8 cellular contexts compared by ENCODE assay signal in the genomic region with DNA sequence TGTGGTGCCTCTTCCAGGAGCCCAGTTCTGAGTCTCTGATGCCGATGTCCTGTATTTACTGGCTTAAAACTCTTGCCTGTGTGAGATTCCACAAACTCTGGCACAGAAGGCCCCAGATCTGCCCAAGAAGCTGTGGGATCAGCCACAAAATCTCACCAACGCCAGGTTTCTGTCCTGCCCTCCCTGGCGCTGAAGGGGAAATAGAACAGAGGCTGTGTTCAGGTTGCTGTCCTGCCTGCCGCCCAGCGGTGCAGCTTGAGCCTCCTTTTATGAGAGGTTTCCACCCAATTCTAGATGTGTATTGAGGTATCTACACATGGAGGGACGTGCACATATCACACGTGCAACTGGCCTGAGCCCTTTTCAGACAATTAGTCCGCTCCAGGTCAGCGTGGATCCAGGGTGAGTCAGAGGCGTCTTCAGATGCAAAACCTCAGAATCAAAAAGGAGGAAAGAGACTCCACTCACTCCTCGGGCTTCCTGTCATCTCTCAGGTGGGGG. TPM values are rescaled to one million over a fixed set of nuclear protein-coding genes. Genes with fewer than 3 reads are reported as not detected.
DNase-seq lines count a peak whose midpoint lies in the region; ATAC-seq lines count a peak whose summit lies in the region.

No MANE protein-coding gene starts in this region.

- H3K9me3 Mint-ChIP-seq in activated CD8-positive, alpha-beta memory T cell treated with anti-CD3 and anti-CD28 coated beads, Interleukin-2, amount 10 ng/mL, durations not matched to agents 7 days and 5 days (ENCODE audit: low read depth) = no peaks in the 10 kb centered on the region
- no peaks in the 10 kb centered on the region for H3K9me3 Mint-ChIP-seq in activated CD8-positive, alpha-beta T cell treated with anti-CD3 and anti-CD28 coated beads, Interleukin-2, amount 10 ng/mL, durations not matched to agents 7 days and 5 days (ENCODE audit: insufficient read depth)

- peak overlapping the region; percentile 56 for H3K27ac Mint-ChIP-seq in activated CD8-positive, alpha-beta memory T cell treated with anti-CD3 and anti-CD28 coated beads, Interleukin-2, amount 10 ng/mL, durations not matched to agents 7 days and 5 days
- peak overlapping the region; percentile 58 for H3K27ac Mint-ChIP-seq in activated CD8-positive, alpha-beta T cell treated with anti-CD3 and anti-CD28 coated beads, Interleukin-2, amount 10 ng/mL, durations not matched to agents 7 days and 5 days

- H3K4me3 Mint-ChIP-seq in activated CD8-positive, alpha-beta memory T cell treated with anti-CD3 and anti-CD28 coated beads, Interleukin-2, amount 10 ng/mL, durations not matched to agents 7 days and 5 days = no peak overlapping the region
- peak overlapping the region; percentile 24 for H3K4me3 Mint-ChIP-seq in activated CD8-positive, alpha-beta T cell treated with anti-CD3 and anti-CD28 coated beads, Interleukin-2, amount 10 ng/mL, durations not matched to agents 7 days and 5 days

- ATAC-seq in activated CD8-positive, alpha-beta memory T cell treated with anti-CD3 and anti-CD28 coated beads, Interleukin-2, amount 10 ng/mL, durations not matched to agents 7 days and 5 days = no peak
- no peak for ATAC-seq in activated CD8-positive, alpha-beta T cell treated with anti-CD3 and anti-CD28 coated beads, Interleukin-2, amount 10 ng/mL, durations not matched to agents 7 days and 5 days
- no peak for ATAC-seq in HG03139 (IDR thresholded peaks at IDR 0.05; ENCODE audit: unreplicated experiment)

- H3K27me3 ChIP-seq in thymus (ENCODE audit: control insufficient read depth, insufficient read depth) = no peaks in the 10 kb centered on the region

- peaks cover 24% of the 10 kb centered on the region for H3K36me3 ChIP-seq in thymus (ENCODE audit: control insufficient read depth, insufficient read depth)

- DNase-seq in activated CD8-positive, alpha-beta memory T cell treated with anti-CD3 and anti-CD28 coated beads, Interleukin-2, amount 10 ng/mL, durations not matched to agents 7 days and 5 days = no peak
- no peak for DNase-seq in activated CD8-positive, alpha-beta memory T cell treated with anti-CD3 and anti-CD28 coated beads, Interleukin-2, amount 50 U/mL, for 4 hours
- DNase-seq in activated CD8-positive, alpha-beta T cell treated with anti-CD3 and anti-CD28 coated beads, Interleukin-2, amount 10 ng/mL, durations not matched to agents 7 days and 5 days = no peak
- DNase-seq in iris pigment epithelial cell (ENCODE audit: low read depth) = peak; percentile 80
- no peak for DNase-seq in COLO829 (ENCODE audit: low spot score)
- DNase-seq in SK-N-DZ (ENCODE audit: low spot score) = no peak

- H3K27ac ChIP-seq in thymus (ENCODE audit: low read depth) = peak overlapping the region; percentile 38

- H3K27me3 Mint-ChIP-seq in activated CD8-positive, alpha-beta memory T cell treated with anti-CD3 and anti-CD28 coated beads, Interleukin-2, amount 10 ng/mL, durations not matched to agents 7 days and 5 days = no peaks in the 10 kb centered on the region
- no peaks in the 10 kb centered on the region for H3K27me3 Mint-ChIP-seq in activated CD8-positive, alpha-beta T cell treated with anti-CD3 and anti-CD28 coated beads, Interleukin-2, amount 10 ng/mL, durations not matched to agents 7 days and 5 days (ENCODE audit: low read depth)

- CTCF ChIA-PET in activated CD8-positive, alpha-beta memory T cell treated with anti-CD3 and anti-CD28 coated beads, Interleukin-2, amount 10 ng/mL, durations not matched to agents 7 days and 5 days (lab: Charles Lee) = interaction anchor here (4.8 kb wide), 1 partner anchor 27 kb away, joined by 104 read pairs; no protein-coding TSS in a partner anchor
- CTCF ChIA-PET in activated CD8-positive, alpha-beta T cell treated with anti-CD3 and anti-CD28 coated beads, Interleukin-2, amount 10 ng/mL, durations not matched to agents 7 days and 5 days (lab: Charles Lee) = interaction anchor here (0.9 to 5.3 kb wide), 4 partner anchors 9 to 110 kb away, joined by 3 to 51 read pairs (median 3); partner anchors contain the start of gene TALDO1

- H3K4me1 ChIP-seq in thymus (ENCODE audit: control insufficient read depth, insufficient read depth, low read length) = peaks cover 19% of the 10 kb centered on the region

- H3K36me3 Mint-ChIP-seq in activated CD8-positive, alpha-beta memory T cell treated with anti-CD3 and anti-CD28 coated beads, Interleukin-2, amount 10 ng/mL, durations not matched to agents 7 days and 5 days = peaks cover 4% of the 10 kb centered on the region
- peaks cover 15% of the 10 kb centered on the region for H3K36me3 Mint-ChIP-seq in activated CD8-positive, alpha-beta T cell treated with anti-CD3 and anti-CD28 coated beads, Interleukin-2, amount 10 ng/mL, durations not matched to agents 7 days and 5 days (ENCODE audit: low read depth)

- H3K4me1 Mint-ChIP-seq in activated CD8-positive, alpha-beta memory T cell treated with anti-CD3 and anti-CD28 coated beads, Interleukin-2, amount 10 ng/mL, durations not matched to agents 7 days and 5 days = peaks cover 33% of the 10 kb centered on the region
- H3K4me1 Mint-ChIP-seq in activated CD8-positive, alpha-beta T cell treated with anti-CD3 and anti-CD28 coated beads, Interleukin-2, amount 10 ng/mL, durations not matched to agents 7 days and 5 days (ENCODE audit: low read depth) = peaks cover 37% of the 10 kb centered on the region

- WGBS in thymus = 83% methylated on average over 11 of the region's 11 CpGs

- no peak overlapping the region for H3K4me3 ChIP-seq in thymus (ENCODE audit: low read length)

- POLR2A ChIA-PET in activated CD8-positive, alpha-beta T cell treated with anti-CD3 and anti-CD28 coated beads, Interleukin-2, amount 10 ng/mL, durations not matched to agents 7 days and 5 days (lab: Charles Lee) = interaction anchor here (1.0 to 3.4 kb wide), 2 partner anchors 24 to 28 kb away, joined by 3 to 24 read pairs; no protein-coding TSS in a partner anchor

- no peaks in the 10 kb centered on the region for H3K9me3 ChIP-seq in thymus (ENCODE audit: control insufficient read depth)

RNA-seq across cellular contexts. Expression of gene TMEM80, which starts 2.2 kb away (rescaled TPM):
- total RNA-seq in activated CD8-positive, alpha-beta memory T cell treated with anti-CD3 and anti-CD28 coated beads, Interleukin-2, amount 10 ng/mL, durations not matched to agents 7 days and 5 days = 10 to 100 TPM; 23.5 to 26.0 TPM
- total RNA-seq in activated CD8-positive, alpha-beta T cell treated with anti-CD3 and anti-CD28 coated beads, Interleukin-2, amount 10 ng/mL, durations not matched to agents 7 days and 5 days = 10 to 100 TPM; 27.1 to 29.8 TPM
- polyA plus RNA-seq in thymus = 31.1 TPM
- polyA plus RNA-seq in SK-N-DZ (2014; cell fraction: cytosol; rRNA removed) = 50.3 and 67.8 TPM in 2 replicates
- polyA plus RNA-seq in SK-N-DZ (2014; cell fraction: nucleus; rRNA removed) = 58.6 and 64.8 TPM in 2 replicates

RNA-seq across cellular contexts. Expression of gene DEAF1, which starts 2.8 kb away (rescaled TPM):
- total RNA-seq in activated CD8-positive, alpha-beta memory T cell treated with anti-CD3 and anti-CD28 coated beads, Interleukin-2, amount 10 ng/mL, durations not matched to agents 7 days and 5 days = 10 to 100 TPM; 39.0 to 40.1 TPM
- 10 to 100 TPM; 34.1 to 36.7 TPM for total RNA-seq in activated CD8-positive, alpha-beta T cell treated with anti-CD3 and anti-CD28 coated beads, Interleukin-2, amount 10 ng/mL, durations not matched to agents 7 days and 5 days
- 27.2 TPM for polyA plus RNA-seq in thymus
- 64.2 and 98.1 TPM in 2 replicates for polyA plus RNA-seq in SK-N-DZ (2014; cell fraction: cytosol; rRNA removed)
- 49.5 and 51.8 TPM in 2 replicates for polyA plus RNA-seq in SK-N-DZ (2014; cell fraction: nucleus; rRNA removed)

RNA-seq across cellular contexts. Expression of gene EPS8L2, which starts 8.2 kb away (rescaled TPM):
- 10 to 100 TPM; 17.4 to 20.2 TPM for total RNA-seq in activated CD8-positive, alpha-beta memory T cell treated with anti-CD3 and anti-CD28 coated beads, Interleukin-2, amount 10 ng/mL, durations not matched to agents 7 days and 5 days
- 10 to 100 TPM; 13.9 to 15.0 TPM for total RNA-seq in activated CD8-positive, alpha-beta T cell treated with anti-CD3 and anti-CD28 coated beads, Interleukin-2, amount 10 ng/mL, durations not matched to agents 7 days and 5 days
- 28.8 TPM for polyA plus RNA-seq in thymus
- polyA plus RNA-seq in SK-N-DZ (2014; cell fraction: cytosol; rRNA removed) = 0.63 and 1.4 TPM in 2 replicates
- 1.3 and 1.7 TPM in 2 replicates for polyA plus RNA-seq in SK-N-DZ (2014; cell fraction: nucleus; rRNA removed)

RNA-seq across cellular contexts. Expression of gene TALDO1, which starts 49.4 kb away (rescaled TPM):
- total RNA-seq in activated CD8-positive, alpha-beta memory T cell treated with anti-CD3 and anti-CD28 coated beads, Interleukin-2, amount 10 ng/mL, durations not matched to agents 7 days and 5 days = 100 to 1,000 TPM; 249 to 293 TPM
- total RNA-seq in activated CD8-positive, alpha-beta T cell treated with anti-CD3 and anti-CD28 coated beads, Interleukin-2, amount 10 ng/mL, durations not matched to agents 7 days and 5 days = 100 to 1,000 TPM; 278 to 289 TPM
- polyA plus RNA-seq in thymus = 115 TPM
- 160 and 214 TPM in 2 replicates for polyA plus RNA-seq in SK-N-DZ (2014; cell fraction: cytosol; rRNA removed)
- 125 and 144 TPM in 2 replicates for polyA plus RNA-seq in SK-N-DZ (2014; cell fraction: nucleus; rRNA removed)
